In the genomic region with DNA sequence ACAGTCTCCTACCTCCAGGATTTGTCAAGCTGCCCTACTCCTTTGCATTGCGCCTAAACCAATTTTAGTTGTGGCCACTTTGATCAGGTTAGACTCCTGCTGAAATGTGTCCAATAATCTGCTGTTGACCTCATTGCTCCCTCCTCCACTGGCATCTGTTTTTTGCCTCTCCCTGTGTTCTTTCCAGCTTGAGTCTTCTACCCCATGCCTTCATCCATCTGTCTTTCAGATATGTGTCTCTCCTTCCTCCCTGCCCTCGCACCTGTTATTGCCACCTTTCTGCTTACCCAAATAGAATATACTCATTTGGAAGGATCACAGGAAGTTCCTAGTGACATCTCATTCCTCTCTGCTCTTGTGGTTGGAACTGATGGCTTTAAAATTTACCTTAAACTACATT, we compare ENCODE assay signal across 28 cellular contexts.
"Had no signal": no experiment of that assay in that cellular context is flagged by ENCODE, and none has a peak within 500 bp of the region (broad histone marks: within the 10 kb centered on the region; RNA-seq: fewer than 3 reads in every experiment).

No MANE protein-coding gene starts in this region.

- H3K36me3 ChIP-seq: esophagus muscularis mucosa, gastrocnemius medialis, heart left ventricle, WERI-Rb-1 had no signal

- H3K9me3 ChIP-seq: body of pancreas, esophagus muscularis mucosa, gastrocnemius medialis, heart left ventricle had no signal

- H3K36me3 Mint-ChIP-seq: activated naive CD8-positive, alpha-beta T cell; T-cell had no signal

- H3K4me1 ChIP-seq: body of pancreas, esophagus muscularis mucosa, foreskin keratinocyte, gastrocnemius medialis, heart left ventricle had no signal

- H3K27me3 ChIP-seq: body of pancreas, esophagus muscularis mucosa, foreskin keratinocyte, gastrocnemius medialis, heart left ventricle had no signal

- ATAC-seq: activated CD4-positive, CD25-positive, alpha-beta regulatory T cell treated with anti-CD3 and anti-CD28 coated beads, Interleukin-2, amount 50 U/mL, for 24 hours; activated T-cell treated with anti-CD3 and anti-CD28 coated beads, Interleukin-2, amount 50 U/mL, for 4 hours; activated T-helper 17 cell treated with anti-CD3 and anti-CD28 coated beads, Interleukin-2, amount 50 U/mL, for 72 hours; body of pancreas; effector memory CD8-positive, alpha-beta T cell; foreskin keratinocyte; gastrocnemius medialis; heart left ventricle; T-cell had no signal

- DNase-seq: activated B cell treated with CpG ODN at 0.5 μM for 24 hours; activated CD4-positive, alpha-beta memory T cell treated with anti-CD3 and anti-CD28 coated beads, Interleukin-2, amount 10 ng/mL, durations not matched to agents 7 days and 5 days; activated CD4-positive, alpha-beta T cell treated with anti-CD3 and anti-CD28 coated beads for 48 hours; activated effector memory CD4-positive, alpha-beta T cell treated with Interleukin-2 at 50 U/mL for 16 hours; activated gamma-delta T cell treated with Interleukin-2 at 50 U/mL for 16 hours; activated naive CD4-positive, alpha-beta T cell treated with anti-CD3 and anti-CD28 coated beads, Interleukin-2, amount 50 U/mL, for 16 hours; activated naive CD4-positive, alpha-beta T cell treated with Interleukin-2 at 50 U/mL for 16 hours; activated T-cell treated with anti-CD3 and anti-CD28 coated beads, Interleukin-2, amount 50 U/mL, for 4 hours; amygdala; aorta; body of pancreas; cortex of kidney; dermis blood vessel endothelial cell; effector CD4-positive, alpha-beta T cell; effector memory CD8-positive, alpha-beta T cell; erythroblast; foreskin keratinocyte; gastrocnemius medialis; glutamatergic neuron; heart left ventricle; T-cell; T1000; WERI-Rb-1 had no signal

- H3K4me3 ChIP-seq: body of pancreas, esophagus muscularis mucosa, gastrocnemius medialis, heart left ventricle had no signal

- H3K4me3 Mint-ChIP-seq: activated B cell treated with CpG ODN at 0.5 μM for 24 hours; activated CD4-positive, alpha-beta memory T cell treated with anti-CD3 and anti-CD28 coated beads, Interleukin-2, amount 10 ng/mL, durations not matched to agents 7 days and 5 days; activated naive CD8-positive, alpha-beta T cell; activated T-cell treated with anti-CD3 and anti-CD28 coated beads, Interleukin-2, amount 50 U/mL, for 4 hours; activated T-helper 17 cell treated with anti-CD3 and anti-CD28 coated beads, Interleukin-2, amount 50 U/mL, for 72 hours; effector memory CD8-positive, alpha-beta T cell; T-cell; T-helper 1 cell treated with Interleukin-12 subunit alpha and Interleukin-12 subunit beta and Interleukin-4 antibody, amounts not matched to agents 30 μg/mL and 1 μg/mL, for 36 hours had no signal

- H3K9me3 Mint-ChIP-seq: activated B cell treated with CpG ODN at 0.5 μM for 24 hours; activated CD4-positive, alpha-beta memory T cell treated with anti-CD3 and anti-CD28 coated beads, Interleukin-2, amount 10 ng/mL, durations not matched to agents 7 days and 5 days; activated T-cell treated with anti-CD3 and anti-CD28 coated beads, Interleukin-2, amount 50 U/mL, for 4 hours had no signal

- H3K27ac Mint-ChIP-seq: activated B cell treated with CpG ODN at 0.5 μM for 24 hours; activated CD4-positive, alpha-beta memory T cell treated with anti-CD3 and anti-CD28 coated beads, Interleukin-2, amount 10 ng/mL, durations not matched to agents 7 days and 5 days; activated naive CD8-positive, alpha-beta T cell; activated T-helper 17 cell treated with anti-CD3 and anti-CD28 coated beads, Interleukin-2, amount 50 U/mL, for 72 hours; effector memory CD8-positive, alpha-beta T cell; T-cell; T-helper 1 cell treated with Interleukin-12 subunit alpha and Interleukin-12 subunit beta and Interleukin-4 antibody, amounts not matched to agents 30 μg/mL and 1 μg/mL, for 36 hours had no signal

- H3K4me1 Mint-ChIP-seq: activated CD4-positive, alpha-beta memory T cell treated with anti-CD3 and anti-CD28 coated beads, Interleukin-2, amount 10 ng/mL, durations not matched to agents 7 days and 5 days; activated T-helper 17 cell treated with anti-CD3 and anti-CD28 coated beads, Interleukin-2, amount 50 U/mL, for 72 hours; T-cell had no signal

- H3K27ac ChIP-seq: body of pancreas, esophagus muscularis mucosa, foreskin keratinocyte, gastrocnemius medialis, heart left ventricle, WERI-Rb-1 had no signal

- H3K27me3 Mint-ChIP-seq: activated B cell treated with CpG ODN at 0.5 μM for 24 hours; activated CD4-positive, alpha-beta memory T cell treated with anti-CD3 and anti-CD28 coated beads, Interleukin-2, amount 10 ng/mL, durations not matched to agents 7 days and 5 days; activated naive CD8-positive, alpha-beta T cell; activated T-helper 17 cell treated with anti-CD3 and anti-CD28 coated beads, Interleukin-2, amount 50 U/mL, for 72 hours; effector memory CD8-positive, alpha-beta T cell had no signal
